In the genomic region with DNA sequence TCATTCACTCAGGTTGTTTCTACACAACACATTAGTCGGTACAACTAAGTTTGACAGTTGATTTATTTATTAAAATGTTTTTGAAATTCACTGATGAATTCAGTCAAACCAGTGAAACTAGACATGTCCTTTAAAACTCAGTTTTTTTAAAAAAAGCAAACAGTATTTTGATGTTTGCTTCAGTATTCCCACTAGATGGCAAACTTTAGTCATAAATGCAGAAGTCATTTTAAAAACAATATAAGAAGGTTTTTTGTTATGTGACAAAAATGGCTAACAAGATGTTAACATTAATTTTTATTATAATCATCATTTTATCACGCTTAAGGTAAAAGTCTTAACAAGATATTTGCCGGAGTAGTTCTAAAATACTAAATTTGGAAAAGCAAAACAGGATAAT, we compare ENCODE assay signal across 13 cellular contexts.
DNase-seq lines count a peak whose midpoint lies in the region; ATAC-seq, FAIRE-seq and TF ChIP-seq lines count a peak whose summit lies in the region.
"Had no signal": no experiment of that assay in that cellular context is flagged by ENCODE, and none has a peak within 500 bp of the region (broad histone marks: within the 10 kb centered on the region; RNA-seq: fewer than 3 reads in every experiment).

No MANE protein-coding gene starts in this region.

- H2AFZ ChIP-seq in GM23248: no peak overlapping the region

- no peak for FAIRE-seq in bronchial epithelial cell (lab: Jason Lieb, UNC)

- no peaks in the 10 kb centered on the region for H4K20me1 ChIP-seq in GM23248 (ENCODE audit: insufficient read depth)

- no peak for ATAC-seq in GM18868 (IDR thresholded peaks at IDR 0.05; ENCODE audit: unreplicated experiment)
- ATAC-seq in HG02970 (IDR thresholded peaks at IDR 0.05; ENCODE audit: low FRiP score, unreplicated experiment): no peak
- no peak for ATAC-seq in GM21526 (IDR thresholded peaks at IDR 0.05; ENCODE audit: low FRiP score, unreplicated experiment)
- ATAC-seq: effector memory CD8-positive, alpha-beta T cell had no signal

- DNase-seq in GM23248 (peak; percentile 5), NCI-H1105 treated with DMSO at 0.1 percent for 48 hours (lab: John Stamatoyannopoulos, UW) (peak; percentile 34), bronchial epithelial cell (ENCODE audit: low read depth) (peak; percentile 25), neural crest cell (ENCODE audit: low read depth, low spot score) (no peak), caudate nucleus (lab: John Stamatoyannopoulos, UW) (no peak)
- DNase-seq: activated B cell treated with CpG ODN at 0.5 μM for 24 hours; activated gamma-delta T cell; effector memory CD8-positive, alpha-beta T cell; GF-D8; transverse colon had no signal

- no peak overlapping the region for H3K4me3 Mint-ChIP-seq in neural crest cell
- H3K4me3 Mint-ChIP-seq: activated B cell treated with CpG ODN at 0.5 μM for 24 hours; effector memory CD8-positive, alpha-beta T cell had no signal

- no peaks in the 10 kb centered on the region for H3K9me3 ChIP-seq in GM23248 (ENCODE audit: low read depth)
- H3K9me3 ChIP-seq: transverse colon had no signal

- no peaks in the 10 kb centered on the region for H3K9me3 Mint-ChIP-seq in neural crest cell
- H3K9me3 Mint-ChIP-seq: activated B cell treated with CpG ODN at 0.5 μM for 24 hours; effector memory CD8-positive, alpha-beta T cell had no signal

- no peak overlapping the region for H3K27ac Mint-ChIP-seq in neural crest cell (ENCODE audit: unreplicated experiment)
- H3K27ac Mint-ChIP-seq: activated B cell treated with CpG ODN at 0.5 μM for 24 hours; effector memory CD8-positive, alpha-beta T cell had no signal

- H3K4me1 ChIP-seq in GM23248 (ENCODE audit: insufficient read depth): no peaks in the 10 kb centered on the region
- H3K4me1 ChIP-seq: transverse colon had no signal

- in situ Hi-C loops in GM23248 (cut with MboI): no loop called here

- H3K27ac ChIP-seq in GM23248: no peak overlapping the region
- no peak overlapping the region for H3K27ac ChIP-seq in caudate nucleus (ENCODE audit: low read depth, low read length)
- H3K27ac ChIP-seq: transverse colon had no signal

- H3K4me3 ChIP-seq in GM23248 (no peak overlapping the region), bronchial epithelial cell (ENCODE audit: low read depth, low read length) (no peak overlapping the region)
- H3K4me3 ChIP-seq: transverse colon had no signal

- H3K79me2 ChIP-seq in GM23248 (ENCODE audit: insufficient read depth): no peaks in the 10 kb centered on the region

- no peak overlapping the region for H3K4me2 ChIP-seq in GM23248 (ENCODE audit: unreplicated experiment)

- TF ChIP-seq CTCF in bronchial epithelial cell (IDR thresholded peaks at IDR 0.05; ENCODE audit: insufficient read depth, low read length, severe bottlenecking): no peak
- peak; percentile 77 for TF ChIP-seq CTCF in neural crest cell (conservative IDR thresholded peaks at IDR 0.05)

- no peaks in the 10 kb centered on the region for H3K27me3 Mint-ChIP-seq in neural crest cell (ENCODE audit: low read depth)
- H3K27me3 Mint-ChIP-seq: activated B cell treated with CpG ODN at 0.5 μM for 24 hours; effector memory CD8-positive, alpha-beta T cell had no signal

- H3K36me3 Mint-ChIP-seq in neural crest cell (ENCODE audit: low read depth): no peaks in the 10 kb centered on the region

- no peaks in the 10 kb centered on the region for H3F3A ChIP-seq in GM23248 (ENCODE audit: insufficient read depth)

- no peaks in the 10 kb centered on the region for H3K27me3 ChIP-seq in GM23248 (replicated peaks; ENCODE audit: insufficient read depth)
- H3K27me3 ChIP-seq in bronchial epithelial cell (ENCODE audit: control insufficient read depth, insufficient read depth, low read length): no peaks in the 10 kb centered on the region
- H3K27me3 ChIP-seq: transverse colon had no signal

- no peak overlapping the region for H3K9ac ChIP-seq in GM23248

- 0 to 1% methylated on average over 3 of the region's 3 CpGs for WGBS in GM23248 (ENCODE audit: low coverage in 1 of 2, low lambda C conversion rate in 2 of 2, missing lambda C conversion rate in 2 of 2), 2 experiments

- H3K36me3 ChIP-seq in GM23248 (ENCODE audit: low read depth): no peaks in the 10 kb centered on the region
- H3K36me3 ChIP-seq in bronchial epithelial cell (ENCODE audit: control insufficient read depth, insufficient read depth, low read length): no peaks in the 10 kb centered on the region
- H3K36me3 ChIP-seq: transverse colon had no signal

- H3K9me2 ChIP-seq in GM23248 (ENCODE audit: insufficient read depth): no peaks in the 10 kb centered on the region

- peaks cover 5% of the 10 kb centered on the region for H3K4me1 Mint-ChIP-seq in neural crest cell
- H3K4me1 Mint-ChIP-seq: activated B cell treated with CpG ODN at 0.5 μM for 24 hours had no signal

Comparison
In these comparisons a context has a peak if more than half of its experiments do, and no peak if none do; other contexts are left out.
1. DNase-seq: peak in GM23248 (single experiment), NCI-H1105 treated with DMSO at 0.1 percent for 48 hours (single experiment) and bronchial epithelial cell (single experiment); none in neural crest cell (single experiment) and caudate nucleus (0 of 61).